ENCODE assay signal across 8 cellular contexts in genomic region chr9:21995652-21996275, GRCh38.
A peak's percentile ranks its signal among the peaks of the same experiment; 100 is the strongest.
DNase-seq lines count a peak whose midpoint lies in the region; ATAC-seq and TF ChIP-seq lines count a peak whose summit lies in the region.

No MANE protein-coding gene starts in this region.

- peak; percentile 65 for TF ChIP-seq CTCF in C4-2B (conservative IDR thresholded peaks at IDR 0.05)

- ATAC-seq in GM19328 (IDR thresholded peaks at IDR 0.05; ENCODE audit: unreplicated experiment) (peak; percentile 16), HG02884 (IDR thresholded peaks at IDR 0.05; ENCODE audit: unreplicated experiment) (no peak)

- H3K36me3 ChIP-seq in adipocyte (ENCODE audit: control insufficient read depth, insufficient read depth, low read length, severe bottlenecking): no peaks in the 10 kb centered on the region

- H3K9me3 ChIP-seq in adipocyte (ENCODE audit: control insufficient read depth, low read length): no peaks in the 10 kb centered on the region

- DNase-seq in NCI-H146 (lab: John Stamatoyannopoulos, UW): peak; percentile 75
- peak; percentile 88 for DNase-seq in adipocyte (ENCODE audit: low read depth)
- DNase-seq in hepatic stellate cell (ENCODE audit: low spot score): peak; percentile 31
- peak; percentile 85 for DNase-seq in retina
- no peak for DNase-seq in Kasumi-1 (lab: John Stamatoyannopoulos, UW)

- H3K9ac ChIP-seq in adipocyte (ENCODE audit: low read length): peak overlapping the region; percentile 92

- peaks cover 25% of the 10 kb centered on the region for H3K4me1 ChIP-seq in adipocyte (ENCODE audit: control insufficient read depth, insufficient read depth, low read length)

- H3K27ac ChIP-seq in C4-2B: peak overlapping the region; percentile 84

- no peaks in the 10 kb centered on the region for H3K27me3 ChIP-seq in adipocyte (replicated peaks; ENCODE audit: control insufficient read depth, insufficient read depth, low read length)

- H3K4me3 ChIP-seq in adipocyte (ENCODE audit: low read length): peak overlapping the region; percentile 98

Comparison
In these comparisons a context has a peak if more than half of its experiments do, and no peak if none do; other contexts are left out.
1. DNase-seq: peak in NCI-H146 (single experiment), adipocyte (single experiment), hepatic stellate cell (single experiment) and retina (single experiment); none in Kasumi-1 (0 of 2).